ENCODE assay signal across 24 cellular contexts in the genomic region with DNA sequence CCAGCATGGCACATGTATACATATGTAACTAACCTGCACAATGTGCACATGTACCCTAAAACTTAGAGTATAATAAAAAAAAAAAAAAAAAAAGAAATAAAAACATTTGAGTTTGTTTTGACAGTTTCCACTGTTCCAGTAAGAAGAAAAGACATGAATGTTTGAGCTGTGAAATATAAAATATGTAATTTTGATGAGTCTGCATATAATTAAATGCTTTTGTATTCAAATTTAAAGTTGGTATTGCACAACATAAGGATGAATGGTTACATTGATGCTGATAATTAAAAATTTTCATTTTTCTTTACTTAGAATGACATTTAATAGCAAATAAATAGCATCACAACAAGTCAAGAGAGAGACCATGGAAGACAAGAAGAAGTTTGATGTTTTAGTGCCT.
DNase-seq lines count a peak whose midpoint lies in the region; ATAC-seq, FAIRE-seq and TF ChIP-seq lines count a peak whose summit lies in the region.
"Had no signal": no experiment of that assay in that cellular context is flagged by ENCODE, and none has a peak within 500 bp of the region (broad histone marks: within the 10 kb centered on the region; RNA-seq: fewer than 3 reads in every experiment).

No MANE protein-coding gene starts in this region.

- intact Hi-C loops in HepG2 (cut with micrococcal nuclease; ENCODE audit: unreplicated experiment) (no loop called here), right lobe of liver (cut with DNase I) (no loop called here), esophagus squamous epithelium (cut with DNase I) (no loop called here)

- H3K27ac ChIP-seq in HepG2 (ENCODE audit: extremely low read length, insufficient read depth, low read length) (no peak overlapping the region), right lobe of liver (no peak overlapping the region), MM.1S (ENCODE audit: low read length) (peak overlapping the region; percentile 1; the same call in 1 of the 2 replicates), esophagus squamous epithelium (no peak overlapping the region)
- H3K27ac ChIP-seq: 22Rv1, BLaER1 had no signal

- in situ Hi-C loops in HepG2 (cut with HindIII; ENCODE audit: extremely low pct_ligation_motif_present, low pct_unique_long_range_greater_than_20kb) = no loop called here

- no peak overlapping the region for H3K4me3 ChIP-seq in HepG2 (replicated peaks in 1 of 3; ENCODE audit: insufficient read depth in 1 of 3, low read depth in 2 of 3, low read length in 3 of 3)
- H3K4me3 ChIP-seq in right lobe of liver = no peak overlapping the region
- H3K4me3 ChIP-seq in MM.1S (ENCODE audit: low read length) = no peak overlapping the region
- no peak overlapping the region for H3K4me3 ChIP-seq in esophagus squamous epithelium
- H3K4me3 ChIP-seq: BLaER1, GM12878 had no signal

- CTCF ChIA-PET in HepG2 (lab: Yijun Ruan, JAX; ENCODE audit: low intra/inter-chr PET ratio, low total read pairs) = no interaction called here

- DNase-seq in HepG2 (ENCODE audit: low spot score) = no peak
- DNase-seq in right lobe of liver = no peak
- DNase-seq in MM.1S = no peak
- DNase-seq in RKO (ENCODE audit: low spot score) = no peak
- DNase-seq in esophagus squamous epithelium (lab: John Stamatoyannopoulos, UW) = no peak
- DNase-seq: ACHN; BE2C; C1 segment of cervical spinal cord; CD4-positive, alpha-beta memory T cell; CD4-positive, CD25-positive, alpha-beta regulatory T cell; CD8-positive, alpha-beta memory T cell; COR-L47; DMS 273 treated with DMSO at 0.1 percent for 48 hours; DMS153; DMS53; DMS79; DND-41; EL; GDM1 had no signal

- no peak for TF ChIP-seq RAD21 in HepG2 (CRISPR knock-in tag; IDR thresholded peaks at IDR 0.05)

- ATAC-seq in HepG2 (no peak), right lobe of liver (no peak)
- ATAC-seq: GM12878 had no signal

- POLR2A ChIA-PET in HepG2 (lab: Yijun Ruan, JAX) = no interaction called here

- H2AFZ ChIP-seq in HepG2 (ENCODE audit: low read length) (no peak overlapping the region), MM.1S (ENCODE audit: low read length) (0 out of 2 replicates have a peak overlapping the region, but pooled peaks have one; percentile 7)

- H3K79me2 ChIP-seq in HepG2 (ENCODE audit: insufficient read depth, low read length) (no peaks in the 10 kb centered on the region), MM.1S (ENCODE audit: low read length) (no peaks in the 10 kb centered on the region)

- no peaks in the 10 kb centered on the region for H3K9me2 ChIP-seq in MM.1S (replicated peaks; ENCODE audit: insufficient read depth, low read length)

- no peaks in the 10 kb centered on the region; a peak in 1 of 5 replicates for H3K27me3 ChIP-seq in HepG2 (ENCODE audit: control insufficient read depth in 1 of 2, insufficient read depth in 2 of 2, low read length in 2 of 2)
- H3K27me3 ChIP-seq in right lobe of liver = no peaks in the 10 kb centered on the region
- no peaks in the 10 kb centered on the region for H3K27me3 ChIP-seq in MM.1S (replicated peaks; ENCODE audit: insufficient read depth, low read length)
- H3K27me3 ChIP-seq in esophagus squamous epithelium = no peaks in the 10 kb centered on the region
- H3K27me3 ChIP-seq: BE2C, BLaER1 had no signal

- H3K9ac ChIP-seq in HepG2 (ENCODE audit: insufficient read depth, low read depth, low read length) (no peak overlapping the region), MM.1S (ENCODE audit: low read length) (no peak overlapping the region)
- H3K9ac ChIP-seq: BLaER1 had no signal

- H3K4me2 ChIP-seq in HepG2 (ENCODE audit: low read depth, low read length) (no peak overlapping the region), MM.1S (ENCODE audit: low read depth, low read length) (peak overlapping the region; percentile 29)

- H4K20me1 ChIP-seq in HepG2 (ENCODE audit: insufficient read depth, low read length) (no peaks in the 10 kb centered on the region), MM.1S (ENCODE audit: insufficient read depth, low read length) (no peaks in the 10 kb centered on the region)
- H4K20me1 ChIP-seq: BLaER1 had no signal

- TF ChIP-seq EP300 in HepG2 (IDR thresholded peaks at IDR 0.05; ENCODE audit: low read depth in 2 of 2, low read length in 2 of 2) (no peak), HepG2 (CRISPR knock-in tag; IDR thresholded peaks at IDR 0.05; ENCODE audit: borderline replicate concordance) (no peak)

- H3K4me1 ChIP-seq in HepG2 (ENCODE audit: insufficient read depth, low read length) (no peaks in the 10 kb centered on the region), right lobe of liver (no peaks in the 10 kb centered on the region), MM.1S (ENCODE audit: low read length) (peaks cover 50% of the 10 kb centered on the region), esophagus squamous epithelium (no peaks in the 10 kb centered on the region)
- H3K4me1 ChIP-seq: BE2C had no signal

- FAIRE-seq in HepG2 (lab: Jason Lieb, UNC) = no peak
- FAIRE-seq: GM12878, GM12892, GM18507 had no signal

- H3K36me3 ChIP-seq in HepG2 (replicated peaks in 1 of 2; ENCODE audit: control insufficient read depth in 1 of 2, insufficient read depth in 2 of 2, low read length in 2 of 2) = no peaks in the 10 kb centered on the region
- H3K36me3 ChIP-seq in right lobe of liver = no peaks in the 10 kb centered on the region
- no peaks in the 10 kb centered on the region for H3K36me3 ChIP-seq in MM.1S (replicated peaks; ENCODE audit: insufficient read depth, low read length)
- H3K36me3 ChIP-seq in esophagus squamous epithelium = no peaks in the 10 kb centered on the region
- H3K36me3 ChIP-seq: BE2C, BLaER1 had no signal

- H3F3A ChIP-seq in MM.1S (ENCODE audit: insufficient read depth, low read length) = no peaks in the 10 kb centered on the region

- TF ChIP-seq POLR2A in HepG2 (IDR thresholded peaks at IDR 0.05; ENCODE audit: insufficient read depth in 1 of 2, low read depth in 2 of 2, low read length in 2 of 2) (no peak), right lobe of liver (IDR thresholded peaks at IDR 0.05) (no peak), esophagus squamous epithelium (IDR thresholded peaks at IDR 0.05) (no peak)

- no TSS peak for BruUV-seq in HepG2 (replicated peaks; lab: Mats Ljungman, UMichigan)

- H3K9me3 ChIP-seq in HepG2 (ENCODE audit: low read length) = no peaks in the 10 kb centered on the region
- no peaks in the 10 kb centered on the region for H3K9me3 ChIP-seq in right lobe of liver
- no peaks in the 10 kb centered on the region for H3K9me3 ChIP-seq in MM.1S (replicated peaks; ENCODE audit: insufficient read depth, low read length)
- H3K9me3 ChIP-seq in esophagus squamous epithelium = no peaks in the 10 kb centered on the region
- H3K9me3 ChIP-seq: BE2C, BLaER1 had no signal

- TF ChIP-seq CTCF in HepG2 (CRISPR knock-in tag; IDR thresholded peaks at IDR 0.05) (no peak), right lobe of liver (IDR thresholded peaks at IDR 0.05) (no peak), MM.1S (IDR thresholded peaks at IDR 0.05; ENCODE audit: low read length) (no peak), esophagus squamous epithelium (IDR thresholded peaks at IDR 0.05) (no peak)

TF ChIP-seq in HepG2, 621 proteins besides CTCF, POLR2A, EP300 and RAD21:
- TF ChIP-seq GATAD2A (CRISPR knock-in tag; IDR thresholded peaks at IDR 0.05) = no peak
- peak; percentile 71 to 90 for TF ChIP-seq MAFK (conservative IDR thresholded peaks at IDR 0.05 in 1 of 2, IDR thresholded peaks at IDR 0.05 in 1 of 2; ENCODE audit: low read length in 2 of 2)
- peak; percentile 81 for TF ChIP-seq MAFF (IDR thresholded peaks at IDR 0.05; ENCODE audit: low read depth, low read length)
